ENCODE assay signal across 19 cellular contexts in the genomic region with DNA sequence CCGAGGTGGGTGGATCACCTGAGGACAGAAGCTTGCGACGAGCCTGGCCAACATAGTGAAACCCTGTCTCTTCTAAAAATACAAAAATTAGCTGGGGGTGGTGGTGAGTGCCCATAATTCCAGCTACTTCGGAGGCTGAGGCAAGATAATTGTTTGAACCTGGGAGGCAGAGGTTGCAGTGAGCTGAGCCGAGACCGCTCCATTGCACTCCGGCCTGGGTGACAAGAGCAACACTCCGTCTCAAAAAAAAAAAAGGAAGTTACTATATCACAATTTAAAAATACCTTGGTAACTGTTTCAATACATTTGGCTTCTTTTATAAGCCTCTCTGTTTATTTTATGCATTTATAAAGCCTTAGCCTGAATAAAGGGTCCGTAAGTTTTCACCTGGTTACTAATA. TPM values are rescaled to one million over a fixed set of nuclear protein-coding genes. Genes with fewer than 3 reads are reported as not detected.
DNase-seq lines count a peak whose midpoint lies in the region; ATAC-seq and TF ChIP-seq lines count a peak whose summit lies in the region.
"Had no signal": no experiment of that assay in that cellular context is flagged by ENCODE, and none has a peak within 500 bp of the region (broad histone marks: within the 10 kb centered on the region; RNA-seq: fewer than 3 reads in every experiment).

No MANE protein-coding gene starts in this region.

- H3K79me2 ChIP-seq in DOHH2 (ENCODE audit: control insufficient read depth, low read length) = no peaks in the 10 kb centered on the region
- H3K79me2 ChIP-seq: parathyroid adenoma had no signal

- no peaks in the 10 kb centered on the region for H3K9me3 ChIP-seq in DOHH2 (ENCODE audit: control insufficient read depth, insufficient read depth, low read length)
- H3K9me3 ChIP-seq: tibial artery had no signal

- POLR2A ChIA-PET in T-cell (lab: Charles Lee) = interaction anchor here in 1 of 2 donors (0.5 to 0.7 kb wide), 2 partner anchors 82 to 1987 kb away, joined by 3 to 7 read pairs; no protein-coding TSS in a partner anchor

- ATAC-seq in T-cell (replicated peaks in 1 of 4) (no peak), memory B cell (ENCODE audit: low read depth) (peak; percentile 57), HG03025 (IDR thresholded peaks at IDR 0.05; ENCODE audit: low FRiP score, unreplicated experiment) (no peak), HG02642 (IDR thresholded peaks at IDR 0.05; ENCODE audit: poor library complexity, unreplicated experiment) (no peak)
- ATAC-seq: left ventricle myocardium superior had no signal

- peaks cover 12% of the 10 kb centered on the region for H3F3A ChIP-seq in DOHH2 (ENCODE audit: control insufficient read depth, insufficient read depth)

- no peaks in the 10 kb centered on the region for H3K9me2 ChIP-seq in DOHH2 (replicated peaks; ENCODE audit: control insufficient read depth, low read length)

- DNase-seq in SIG-M5 treated with dmso at 0.1 percent for 504 hours (lab: John Stamatoyannopoulos, UW; ENCODE audit: unreplicated experiment) (peak; percentile 5), SIG-M5 (lab: John Stamatoyannopoulos, UW) (no peak), T-cell (no peak), memory B cell (ENCODE audit: low spot score in 2 of 2) (no peak), occipital lobe (lab: John Stamatoyannopoulos, UW) (no peak)
- DNase-seq: 8988T; activated CD4-positive, CD25-positive, alpha-beta regulatory T cell; left ventricle myocardium superior; NCI-H1105; NCI-H774; stimulated activated CD4-positive, alpha-beta T cell treated with anti-CD3 and anti-CD28 coated beads, Interleukin-4, amount 100 ng/mL, for 4 hours; SW 1271; tibial artery had no signal

- no peak for TF ChIP-seq CTCF in DOHH2 (IDR thresholded peaks at IDR 0.05; ENCODE audit: low read depth, low read length, poor library complexity, severe bottlenecking)

- H3K4me3 ChIP-seq in DOHH2 (ENCODE audit: low read length) = peak overlapping the region; percentile 49
- H3K4me3 ChIP-seq: tibial artery had no signal

- H3K9me3 Mint-ChIP-seq in T-cell (peaks cover 0 to 7% (median 0%) of the 10 kb centered on the region in 3 donors), memory B cell (peaks cover 1% of the 10 kb centered on the region)

- H3K27ac ChIP-seq in DOHH2 (ENCODE audit: low read depth, low read length) = peak overlapping the region; percentile 89
- H3K27ac ChIP-seq: parathyroid adenoma, tibial artery had no signal

- peaks cover 90% of the 10 kb centered on the region for H3K4me1 ChIP-seq in DOHH2 (ENCODE audit: control insufficient read depth, low read length)
- H3K4me1 ChIP-seq: parathyroid adenoma, tibial artery had no signal

- peak overlapping the region; percentile 94 to 97 for H3K27ac Mint-ChIP-seq in T-cell
- H3K27ac Mint-ChIP-seq in memory B cell = peak overlapping the region; percentile 54

- no peaks in the 10 kb centered on the region for H3K27me3 Mint-ChIP-seq in T-cell
- no peaks in the 10 kb centered on the region for H3K27me3 Mint-ChIP-seq in memory B cell

- no peaks in the 10 kb centered on the region for H3K36me3 Mint-ChIP-seq in T-cell
- H3K36me3 Mint-ChIP-seq in memory B cell = no peaks in the 10 kb centered on the region

- no peaks in the 10 kb centered on the region for H4K20me1 ChIP-seq in DOHH2 (ENCODE audit: control insufficient read depth, insufficient read depth, low read depth, low read length)

- H3K4me1 Mint-ChIP-seq in T-cell (peaks cover 26 to 83% (median 73%) of the 10 kb centered on the region in 3 donors), memory B cell (peaks cover 31% of the 10 kb centered on the region)

- peak overlapping the region in 1 of 3 donors; percentile 62 for H3K4me3 Mint-ChIP-seq in T-cell
- H3K4me3 Mint-ChIP-seq in memory B cell = peak overlapping the region; percentile 12

- H3K36me3 ChIP-seq in DOHH2 (ENCODE audit: control insufficient read depth, low read length) = no peaks in the 10 kb centered on the region
- H3K36me3 ChIP-seq: tibial artery had no signal

- CTCF ChIA-PET in T-cell (lab: Charles Lee) = interaction anchor here in 1 of 2 donors (0.6 kb wide), 1 partner anchor 57 kb away, joined by 3 read pairs; no protein-coding TSS in a partner anchor

- peak overlapping the region; percentile 77 for H3K4me2 ChIP-seq in DOHH2 (ENCODE audit: low read length)

- no peaks in the 10 kb centered on the region for H3K27me3 ChIP-seq in DOHH2 (ENCODE audit: control insufficient read depth, low read length)

RNA-seq across cellular contexts. Expression of gene CHRNA9, which starts 46.6 kb away (rescaled TPM):
- under 1 TPM in 3 of 5 donors, not detected in 2; 0.10 to 0.23 (median 0.15) TPM for total RNA-seq in T-cell
- total RNA-seq in occipital lobe = 0.31 TPM
- total RNA-seq: frontal cortex, left ventricle myocardium superior, skeletal muscle tissue had no signal
